11 cellular contexts compared by ENCODE assay signal in the genomic region with DNA sequence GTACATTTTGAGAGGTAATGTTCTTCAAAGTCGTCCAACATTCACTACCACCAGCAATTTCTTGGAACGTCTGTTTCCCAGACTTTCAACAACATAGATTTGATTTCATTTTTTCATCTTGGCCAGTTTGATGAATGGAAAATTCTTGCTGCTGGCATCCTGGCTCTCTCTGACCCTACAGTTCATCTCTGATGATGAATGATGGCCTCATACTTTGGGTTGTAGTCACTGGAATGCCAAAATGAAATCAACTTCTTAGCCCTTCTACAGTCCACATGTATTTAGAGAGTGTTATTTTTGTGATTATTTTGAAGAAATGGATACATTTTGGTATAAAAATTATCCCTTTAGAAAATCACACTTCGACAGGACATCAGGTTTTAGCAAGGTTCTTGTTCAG. TPM values are rescaled to one million over a fixed set of nuclear protein-coding genes. Genes with fewer than 3 reads are reported as not detected.
DNase-seq lines count a peak whose midpoint lies in the region; ATAC-seq and TF ChIP-seq lines count a peak whose summit lies in the region.
"Had no signal": no experiment of that assay in that cellular context is flagged by ENCODE, and none has a peak within 500 bp of the region (broad histone marks: within the 10 kb centered on the region; RNA-seq: fewer than 3 reads in every experiment).

No MANE protein-coding gene starts in this region.

- DNase-seq in A172 (ENCODE audit: low spot score) (peak; percentile 23), IMR-90 (peak; percentile 41), mammary epithelial cell (peak; percentile 37), kidney glomerular epithelial cell (lab: John Stamatoyannopoulos, UW) (peak; percentile 7), NCI-H2196 treated with DMSO at 0.1 percent for 48 hours (lab: John Stamatoyannopoulos, UW; ENCODE audit: unreplicated experiment) (no peak), cerebellum (ENCODE audit: low spot score) (no peak), HUDEP-2 (lab: John Stamatoyannopoulos, UW; ENCODE audit: unreplicated experiment in 76 of 76) (no peak)
- DNase-seq: activated gamma-delta T cell treated with Interleukin-2 at 50 U/mL for 16 hours, NCI-H2081 treated with DMSO at 0.1 percent for 48 hours, T-helper 17 cell had no signal

- H2BK15ac ChIP-seq in IMR-90 (ENCODE audit: low read depth, low read length), result no peak overlapping the region

- POLR2A ChIA-PET in IMR-90 (lab: Charles Lee; ENCODE audit: unreplicated experiment), result no interaction called here

- peak overlapping the region; percentile 79 for H2BK20ac ChIP-seq in IMR-90 (ENCODE audit: low read depth, low read length)

- peak overlapping the region; percentile 59 for H3K4ac ChIP-seq in IMR-90 (ENCODE audit: low read depth, low read length)

- CTCF ChIA-PET in IMR-90 (lab: Yijun Ruan, JAX) (no interaction called here), mammary epithelial cell (lab: Charles Lee; ENCODE audit: low non-redundant PET) (no interaction called here)

- intact Hi-C loops in IMR-90 (cut with micrococcal nuclease), result no loop called here
- intact Hi-C loops in mammary epithelial cell (cut with micrococcal nuclease), result loop anchor here (5.0 kb wide), 1 partner anchor 35 kb away; a partner anchor contains a TSS

- H4K5ac ChIP-seq in IMR-90 (ENCODE audit: low read depth, low read length), result peak overlapping the region; percentile 3; the same call in 1 of the 2 replicates

- in situ Hi-C loops in IMR-90 (cut with MboI; ENCODE audit: low sequenced_read_pairs) (no loop called here), mammary epithelial cell (cut with MboI; ENCODE audit: low sequenced_read_pairs in 2 of 2) (no loop called here)

- no peak overlapping the region for H2AFZ ChIP-seq in IMR-90 (replicated peaks; ENCODE audit: low read length, poor library complexity)
- no peak overlapping the region for H2AFZ ChIP-seq in mammary epithelial cell (ENCODE audit: low read depth, low read length)

- H2BK120ac ChIP-seq in IMR-90 (ENCODE audit: low read depth, low read length), result peak overlapping the region; percentile 71

- no peak for TF ChIP-seq POLR2A in IMR-90 (IDR thresholded peaks at IDR 0.05; ENCODE audit: low read depth, low read length)

- H3K9me1 ChIP-seq in IMR-90 (ENCODE audit: insufficient read depth, low read length), result peaks cover 7% of the 10 kb centered on the region; the same call in 1 of the 2 replicates

- no peaks in the 10 kb centered on the region for H4K20me1 ChIP-seq in IMR-90 (ENCODE audit: insufficient read depth, low read length)
- H4K20me1 ChIP-seq in mammary epithelial cell (ENCODE audit: insufficient read depth, low read length), result no peaks in the 10 kb centered on the region

- peak overlapping the region; percentile 12; the same call in 1 of the 2 replicates for H3K14ac ChIP-seq in IMR-90 (replicated peaks; ENCODE audit: low read depth, low read length)

- peak overlapping the region; percentile 34 for H3K23ac ChIP-seq in IMR-90 (ENCODE audit: low read depth, low read length)

- H3K4me2 ChIP-seq in IMR-90 (ENCODE audit: low read depth, low read length), result peak overlapping the region; percentile 13; the same call in 1 of the 2 replicates
- H3K4me2 ChIP-seq in mammary epithelial cell (ENCODE audit: insufficient read depth, low read depth, low read length), result peak overlapping the region; percentile 65

- H3K27me3 ChIP-seq in IMR-90 (ENCODE audit: control insufficient read depth, insufficient read depth, low read length), result no peaks in the 10 kb centered on the region
- no peaks in the 10 kb centered on the region for H3K27me3 ChIP-seq in mammary epithelial cell (ENCODE audit: insufficient read depth, low read length)

- peak overlapping the region; percentile 87 for H2BK5ac ChIP-seq in IMR-90 (ENCODE audit: low read depth, low read length, poor library complexity, severe bottlenecking)

- peak overlapping the region in 1 of 2 experiments; percentile 58; a peak in 2 of 4 replicates for H4K8ac ChIP-seq in IMR-90 (ENCODE audit: low read depth in 2 of 2, low read length in 2 of 2)

- peaks cover 21% of the 10 kb centered on the region for H3K79me2 ChIP-seq in mammary epithelial cell (ENCODE audit: insufficient read depth, low read length)

- no CpG with 5 or more reads among the region's 3 CpGs for WGBS in IMR-90 (ENCODE audit: extremely low coverage in 2 of 2, insufficient read length in 1 of 2), 2 experiments
- 26% methylated on average over 3 of the region's 3 CpGs for WGBS in mammary epithelial cell (ENCODE audit: low coverage, missing lambda C conversion rate)

- dilution Hi-C loops in IMR-90 (cut with HindIII; ENCODE audit: low sequenced_read_pairs, unreplicated experiment) (no loop called here), mammary epithelial cell (cut with HindIII; ENCODE audit: low sequenced_read_pairs) (no loop called here)

- ATAC-seq in IMR-90 (ENCODE audit: low read depth) (peak; percentile 50), GM21367 (IDR thresholded peaks at IDR 0.05; ENCODE audit: unreplicated experiment) (no peak)
- ATAC-seq: T-helper 17 cell had no signal

- H3K36me3 ChIP-seq in IMR-90 (ENCODE audit: control insufficient read depth, insufficient read depth, low read length) (no peaks in the 10 kb centered on the region), mammary epithelial cell (ENCODE audit: insufficient read depth, low read length) (no peaks in the 10 kb centered on the region)

- no peak for TF ChIP-seq RAD21 in IMR-90 (IDR thresholded peaks at IDR 0.05; ENCODE audit: low read length)

- H3K4me1 ChIP-seq in IMR-90 (ENCODE audit: control insufficient read depth, insufficient read depth, low read length) (peaks cover 7% of the 10 kb centered on the region), mammary epithelial cell (ENCODE audit: insufficient read depth, low read length) (peaks cover 19% of the 10 kb centered on the region)

- H2AK5ac ChIP-seq in IMR-90 (ENCODE audit: low read depth, low read length), result no peak overlapping the region

- peak overlapping the region; percentile 19; the same call in 1 of the 2 replicates for H4K91ac ChIP-seq in IMR-90 (ENCODE audit: insufficient read depth, low read depth, low read length)

- H3K18ac ChIP-seq in IMR-90 (ENCODE audit: low read depth, low read length), result peak overlapping the region; percentile 51; the same call in 1 of the 2 replicates

- peak overlapping the region; percentile 56; the same call in 1 of the 2 replicates for H3K56ac ChIP-seq in IMR-90 (ENCODE audit: extremely low read depth, insufficient read depth, low read length)

- H3K79me1 ChIP-seq in IMR-90 (ENCODE audit: low read depth in 1 of 2, low read length in 2 of 2), result peaks cover 11 to 29% of the 10 kb centered on the region in 2 experiments; a peak in 3 of 4 replicates

- no peak overlapping the region for H3K9ac ChIP-seq in IMR-90 (ENCODE audit: low read depth, low read length)
- peak overlapping the region; percentile 70 for H3K9ac ChIP-seq in mammary epithelial cell (ENCODE audit: insufficient read depth, low read length)

- TF ChIP-seq CTCF in IMR-90 (conservative IDR thresholded peaks at IDR 0.05; ENCODE audit: low read depth, low read length) (no peak), mammary epithelial cell (conservative IDR thresholded peaks at IDR 0.05 in 1 of 2, IDR thresholded peaks at IDR 0.05 in 1 of 2; ENCODE audit: extremely low read depth in 1 of 2, insufficient read depth in 1 of 2, low read depth in 1 of 2, low read length in 2 of 2) (no peak)

- H3K4me3 ChIP-seq in IMR-90 (ENCODE audit: insufficient read depth, low read depth, low read length) (no peak overlapping the region), mammary epithelial cell (replicated peaks in 1 of 3; ENCODE audit: insufficient read depth in 1 of 3, low read depth in 2 of 3, low read length in 3 of 3) (peak overlapping the region in 1 of 3 experiments; percentile 19)

- no peak overlapping the region for H2AK9ac ChIP-seq in IMR-90 (replicated peaks; ENCODE audit: low read depth, low read length, poor library complexity)

- BruUV-seq in IMR-90 (replicated peaks; lab: Mats Ljungman, UMichigan) (no TSS peak), mammary epithelial cell (replicated peaks; lab: Mats Ljungman, UMichigan) (no TSS peak)

- H3K9me3 ChIP-seq in IMR-90 (ENCODE audit: control insufficient read depth, insufficient read depth, low read length), result no peaks in the 10 kb centered on the region
- H3K9me3 ChIP-seq in mammary epithelial cell (replicated peaks; ENCODE audit: insufficient read depth, low read length), result no peaks in the 10 kb centered on the region

- H3K27ac ChIP-seq in IMR-90 (ENCODE audit: insufficient read depth, low read length), result peak overlapping the region; percentile 66
- peak overlapping the region; percentile 85 for H3K27ac ChIP-seq in mammary epithelial cell (ENCODE audit: insufficient read depth, low read depth, low read length)

TF ChIP-seq in IMR-90, 13 proteins besides CTCF, POLR2A, EP300 and RAD21 (continues in another document):
- TF ChIP-seq, protein P1, sequence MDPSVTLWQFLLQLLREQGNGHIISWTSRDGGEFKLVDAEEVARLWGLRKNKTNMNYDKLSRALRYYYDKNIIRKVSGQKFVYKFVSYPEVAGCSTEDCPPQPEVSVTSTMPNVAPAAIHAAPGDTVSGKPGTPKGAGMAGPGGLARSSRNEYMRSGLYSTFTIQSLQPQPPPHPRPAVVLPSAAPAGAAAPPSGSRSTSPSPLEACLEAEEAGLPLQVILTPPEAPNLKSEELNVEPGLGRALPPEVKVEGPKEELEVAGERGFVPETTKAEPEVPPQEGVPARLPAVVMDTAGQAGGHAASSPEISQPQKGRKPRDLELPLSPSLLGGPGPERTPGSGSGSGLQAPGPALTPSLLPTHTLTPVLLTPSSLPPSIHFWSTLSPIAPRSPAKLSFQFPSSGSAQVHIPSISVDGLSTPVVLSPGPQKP (IDR thresholded peaks at IDR 0.05; ENCODE audit: borderline replicate concordance, low read depth, low read length), result no peak
- TF ChIP-seq CEBPB (IDR thresholded peaks at IDR 0.05; ENCODE audit: low read depth, low read length) (no peak), NFE2L2 (IDR thresholded peaks at IDR 0.05; ENCODE audit: low read depth, low read length) (no peak), CHD1 (IDR thresholded peaks at IDR 0.05; ENCODE audit: low read depth, low read length) (no peak)

RNA-seq across cellular contexts. Expression of a gene that starts 8.8 kb away (rescaled TPM):
- 3.0 and 6.4 TPM in 2 replicates for total RNA-seq in A172 (2014; rRNA removed; shearing (Covaris generic))
- total RNA-seq in IMR-90 (2012; rRNA removed) (2.9 and 3.3 TPM in 2 replicates), mammary epithelial cell (1 to 10 TPM; 3.0 to 8.8 TPM), cerebellum (12.2 TPM)
- polyA plus RNA-seq in IMR-90 (2012; rRNA removed) (4.8 and 5.5 TPM in 2 replicates), mammary epithelial cell (3.0 TPM)
- polyA plus RNA-seq in IMR-90 (2012; cell fraction: cytosol; rRNA removed), result 6.2 and 11.9 TPM in 2 replicates
- polyA plus RNA-seq in IMR-90 (2012; cell fraction: nucleus; rRNA removed; ENCODE audit: low replicate concordance), result 1.9 and 6.5 TPM in 2 replicates
- 0.26 TPM for polyA minus RNA-seq in mammary epithelial cell

RNA-seq across cellular contexts. Expression of a gene that starts 37.1 kb away (rescaled TPM):
- 2.0 and 4.9 TPM in 2 replicates for total RNA-seq in A172 (2014; rRNA removed; shearing (Covaris generic))
- total RNA-seq in IMR-90 (2012; rRNA removed) (6.4 and 13.4 TPM in 2 replicates), mammary epithelial cell (1 to 10 TPM; 6.0 to 7.4 TPM), cerebellum (10.1 TPM)
- polyA plus RNA-seq in IMR-90 (2012; rRNA removed) (1.7 and 2.2 TPM in 2 replicates), mammary epithelial cell (2.3 TPM)
- 1.4 and 2.2 TPM in 2 replicates for polyA plus RNA-seq in IMR-90 (2012; cell fraction: cytosol; rRNA removed)
- 5.1 and 8.3 TPM in 2 replicates for polyA plus RNA-seq in IMR-90 (2012; cell fraction: nucleus; rRNA removed; ENCODE audit: low replicate concordance)
- 1.2 TPM for polyA minus RNA-seq in mammary epithelial cell

Comparison
In these comparisons a context has a peak if more than half of its experiments do, and no peak if none do; other contexts are left out.
1. DNase-seq: peak in A172 (single experiment), IMR-90 (single experiment), mammary epithelial cell (single experiment) and kidney glomerular epithelial cell (single experiment); none in NCI-H2196 treated with DMSO at 0.1 percent for 48 hours (single experiment), cerebellum (single experiment) and HUDEP-2 (0 of 76).